In genomic region chr15:98437752-98438151, GRCh38 we compare ENCODE assay signal across 3 cellular contexts.
TF ChIP-seq lines count a peak whose summit lies in the region.

No MANE protein-coding gene starts in this region.

TF ChIP-seq in HEK293, 187 proteins besides CTCF, POLR2A, EP300 and RAD21 (continues in another document):
- TF ChIP-seq ZNF140 (tag by site-specific recombination; IDR thresholded peaks at IDR 0.05) (no peak), ZNF112 (tag by site-specific recombination; IDR thresholded peaks at IDR 0.05) (no peak), ATF2 (tag by site-specific recombination; IDR thresholded peaks at IDR 0.05; ENCODE audit: low read depth) (no peak), KLF16 (tag by site-specific recombination; IDR thresholded peaks at IDR 0.05) (no peak), ZNF670 (tag by site-specific recombination; IDR thresholded peaks at IDR 0.05; ENCODE audit: low read depth) (0 out of 2 replicates have a peak, but pooled peaks have one; percentile 15), ZBTB11 (tag by site-specific recombination; conservative IDR thresholded peaks at IDR 0.05; ENCODE audit: low read depth) (no peak), ZNF391 (tag by site-specific recombination; IDR thresholded peaks at IDR 0.05; ENCODE audit: borderline replicate concordance, low read depth) (no peak), ZNF571 (tag by site-specific recombination; IDR thresholded peaks at IDR 0.05) (no peak; the same call in 1 of the 2 replicates), ZSCAN30 (tag by site-specific recombination; IDR thresholded peaks at IDR 0.05) (no peak), ZNF776 (tag by site-specific recombination; IDR thresholded peaks at IDR 0.05; ENCODE audit: borderline replicate concordance) (peak; percentile 69; the same call in 1 of the 2 replicates), ZNF366 (tag by site-specific recombination; conservative IDR thresholded peaks at IDR 0.05) (peak; percentile 99), ZNF626 (tag by site-specific recombination; IDR thresholded peaks at IDR 0.05) (no peak), ZNF398 (tag by site-specific recombination; IDR thresholded peaks at IDR 0.05) (no peak)

TF ChIP-seq in IMR-90, 13 proteins besides CTCF, POLR2A, EP300 and RAD21:
- TF ChIP-seq CEBPB (IDR thresholded peaks at IDR 0.05; ENCODE audit: low read depth, low read length) (no peak), RCOR1 (IDR thresholded peaks at IDR 0.05; ENCODE audit: insufficient replicate concordance, low read length) (no peak), USF2 (IDR thresholded peaks at IDR 0.05; ENCODE audit: low read depth, low read length) (no peak)
TF ChIP-seq in IMR-90: peak in this region for 0.

TF ChIP-seq in H1, 55 proteins besides CTCF, POLR2A, EP300 and RAD21:
- TF ChIP-seq KDM1A (IDR thresholded peaks at IDR 0.05; ENCODE audit: borderline replicate concordance, low read length) (no peak), JUN (IDR thresholded peaks at IDR 0.05; ENCODE audit: low read depth, low read length) (no peak), KDM4A (IDR thresholded peaks at IDR 0.05; ENCODE audit: low read depth, low read length, severe bottlenecking) (no peak), TCF12 (IDR thresholded peaks at IDR 0.05; ENCODE audit: low read depth, low read length) (no peak), CBX5 (IDR thresholded peaks at IDR 0.05; ENCODE audit: low read depth, low read length) (no peak), E2F6 (IDR thresholded peaks at IDR 0.05) (no peak), BACH1 (IDR thresholded peaks at IDR 0.05; ENCODE audit: low read length) (no peak), GABPA (IDR thresholded peaks at IDR 0.05; ENCODE audit: borderline replicate concordance, insufficient read depth, low read length) (no peak), KDM5A (IDR thresholded peaks at IDR 0.05; ENCODE audit: low read length) (no peak), SP4 (IDR thresholded peaks at IDR 0.05; ENCODE audit: low read length) (no peak), NANOG (IDR thresholded peaks at IDR 0.05; ENCODE audit: insufficient read depth, low read depth, low read length, poor library complexity, severe bottlenecking) (no peak), ASH2L (IDR thresholded peaks at IDR 0.05; ENCODE audit: low read length) (no peak), BCL11A (IDR thresholded peaks at IDR 0.05; ENCODE audit: low read depth in 2 of 2, low read length in 2 of 2) (no peak), RFX5 (IDR thresholded peaks at IDR 0.05; ENCODE audit: borderline replicate concordance, low read depth, low read length) (no peak)
TF ChIP-seq in H1: peak in this region for 0.
